Comparison of ENCODE assay signal across 7 cellular contexts in the genomic region with DNA sequence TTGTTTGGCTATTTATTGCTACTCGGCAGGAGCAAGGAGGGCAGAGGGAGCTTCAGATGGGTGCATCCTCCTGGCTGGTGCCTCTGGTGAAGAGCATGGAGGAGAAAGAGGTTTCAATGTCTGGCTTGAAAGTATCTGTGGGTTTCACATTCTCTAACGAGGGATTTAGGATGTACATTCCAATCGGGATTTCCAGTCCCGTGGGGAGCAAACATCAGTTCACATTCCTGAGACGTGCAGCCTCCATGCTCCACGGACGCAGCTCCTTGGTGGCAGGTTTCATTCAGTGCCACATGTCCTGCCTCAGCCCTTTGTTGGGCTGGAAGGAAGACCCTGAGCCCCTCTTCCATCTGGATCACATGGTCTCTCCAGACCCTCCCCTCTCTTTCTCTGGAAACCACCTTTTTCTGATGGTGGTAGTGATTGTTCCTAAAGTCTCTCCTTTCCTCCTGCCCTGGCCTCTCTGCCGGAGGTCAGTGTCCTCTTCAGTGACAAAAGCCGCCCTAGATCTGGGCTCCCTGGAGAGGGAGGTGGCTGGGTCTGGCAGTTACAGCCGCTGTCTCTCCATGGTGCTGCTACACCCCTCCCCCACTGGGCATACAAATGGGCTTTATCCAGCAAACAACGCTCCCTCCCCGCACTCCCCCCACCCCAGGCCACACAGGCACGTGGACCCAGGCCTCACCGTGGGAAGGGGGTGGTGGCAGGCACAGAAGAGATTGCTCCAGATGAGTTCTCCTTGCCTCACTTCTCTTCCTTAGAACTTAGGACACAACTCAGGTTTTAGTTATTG. TPM values are rescaled to one million over a fixed set of nuclear protein-coding genes. Genes with fewer than 3 reads are reported as not detected.
A peak's percentile ranks its signal among the peaks of the same experiment; 100 is the strongest.
DNase-seq lines count a peak whose midpoint lies in the region; TF ChIP-seq lines count a peak whose summit lies in the region.
"Had no signal": no experiment of that assay in that cellular context is flagged by ENCODE, and none has a peak within 500 bp of the region (broad histone marks: within the 10 kb centered on the region; RNA-seq: fewer than 3 reads in every experiment).

No MANE protein-coding gene starts in this region.

- DNase-seq in activated naive CD4-positive, alpha-beta T cell treated with anti-CD3 and anti-CD28 coated beads for 36 hours: no peak
- no peak for DNase-seq in activated naive CD4-positive, alpha-beta T cell treated with anti-CD3 and anti-CD28 coated beads, Interleukin-2, amount 10 ng/mL, durations not matched to agents 7 days and 5 days
- DNase-seq in hippocampal formation (lab: John Stamatoyannopoulos, UW) (peak; percentile 63 to 65), suprapubic skin (ENCODE audit: low spot score in 2 of 2) (no peak), erythroblast (lab: John Stamatoyannopoulos, UW) (no peak), kidney tubule cell (ENCODE audit: low spot score) (no peak)

- intact Hi-C loops in activated naive CD4-positive, alpha-beta T cell treated with anti-CD3 and anti-CD28 coated beads for 36 hours (cut with micrococcal nuclease): loop anchor here (1.0 kb wide), 2 partner anchors 25 to 259 kb away; a partner anchor contains a TSS

- WGBS in suprapubic skin: 29% methylated on average over 14 of the region's 14 CpGs

- no peak for TF ChIP-seq CTCF in suprapubic skin (IDR thresholded peaks at IDR 0.05)

- peak overlapping the region; percentile 32 for H3K4me3 ChIP-seq in suprapubic skin

- peaks cover 19% of the 10 kb centered on the region for H3K27me3 ChIP-seq in suprapubic skin

- H3K9me3 ChIP-seq in suprapubic skin: no peaks in the 10 kb centered on the region

- peak overlapping the region; percentile 55 for H3K4me3 Mint-ChIP-seq in activated naive CD4-positive, alpha-beta T cell treated with anti-CD3 and anti-CD28 coated beads for 36 hours
- H3K4me3 Mint-ChIP-seq in activated naive CD4-positive, alpha-beta T cell treated with anti-CD3 and anti-CD28 coated beads, Interleukin-2, amount 10 ng/mL, durations not matched to agents 7 days and 5 days: no peak overlapping the region

- CTCF ChIA-PET in activated naive CD4-positive, alpha-beta T cell treated with anti-CD3 and anti-CD28 coated beads for 36 hours (lab: Charles Lee): interaction anchor here (0.5 to 5.5 kb wide), 24 partner anchors 13 to 745 kb away, joined by 3 to 68 read pairs (median 4); a partner anchor contains a TSS
- CTCF ChIA-PET in activated naive CD4-positive, alpha-beta T cell treated with anti-CD3 and anti-CD28 coated beads, Interleukin-2, amount 10 ng/mL, durations not matched to agents 7 days and 5 days (lab: Charles Lee): interaction anchor here (0.6 to 4.0 kb wide), 29 partner anchors 9 to 745 kb away, joined by 3 to 49 read pairs (median 4); a partner anchor contains a TSS

- H3K9me3 Mint-ChIP-seq in activated naive CD4-positive, alpha-beta T cell treated with anti-CD3 and anti-CD28 coated beads for 36 hours: no peaks in the 10 kb centered on the region
- H3K9me3 Mint-ChIP-seq in activated naive CD4-positive, alpha-beta T cell treated with anti-CD3 and anti-CD28 coated beads, Interleukin-2, amount 10 ng/mL, durations not matched to agents 7 days and 5 days: no peaks in the 10 kb centered on the region

- no peak for TF ChIP-seq EP300 in suprapubic skin (IDR thresholded peaks at IDR 0.05)

- H3K27ac ChIP-seq in suprapubic skin: peak overlapping the region; percentile 70
- H3K27ac ChIP-seq: C4-2B had no signal

- no peaks in the 10 kb centered on the region for H3K36me3 ChIP-seq in suprapubic skin

- H3K27ac Mint-ChIP-seq in activated naive CD4-positive, alpha-beta T cell treated with anti-CD3 and anti-CD28 coated beads for 36 hours: no peak overlapping the region
- H3K27ac Mint-ChIP-seq in activated naive CD4-positive, alpha-beta T cell treated with anti-CD3 and anti-CD28 coated beads, Interleukin-2, amount 10 ng/mL, durations not matched to agents 7 days and 5 days: no peak overlapping the region

- H3K36me3 Mint-ChIP-seq in activated naive CD4-positive, alpha-beta T cell treated with anti-CD3 and anti-CD28 coated beads for 36 hours (ENCODE audit: low read depth): no peaks in the 10 kb centered on the region
- H3K36me3 Mint-ChIP-seq in activated naive CD4-positive, alpha-beta T cell treated with anti-CD3 and anti-CD28 coated beads, Interleukin-2, amount 10 ng/mL, durations not matched to agents 7 days and 5 days: no peaks in the 10 kb centered on the region

- peaks cover 19% of the 10 kb centered on the region for H3K27me3 Mint-ChIP-seq in activated naive CD4-positive, alpha-beta T cell treated with anti-CD3 and anti-CD28 coated beads for 36 hours (ENCODE audit: low read depth)
- H3K27me3 Mint-ChIP-seq in activated naive CD4-positive, alpha-beta T cell treated with anti-CD3 and anti-CD28 coated beads, Interleukin-2, amount 10 ng/mL, durations not matched to agents 7 days and 5 days: peaks cover 77% of the 10 kb centered on the region

- TF ChIP-seq POLR2A in suprapubic skin (IDR thresholded peaks at IDR 0.05) (no peak), erythroblast (IDR thresholded peaks at IDR 0.05; ENCODE audit: low read length) (no peak)

- H3K4me1 ChIP-seq in suprapubic skin: peaks cover 36% of the 10 kb centered on the region

- peaks cover 22% of the 10 kb centered on the region for H3K4me1 Mint-ChIP-seq in activated naive CD4-positive, alpha-beta T cell treated with anti-CD3 and anti-CD28 coated beads for 36 hours (ENCODE audit: low read depth)
- H3K4me1 Mint-ChIP-seq in activated naive CD4-positive, alpha-beta T cell treated with anti-CD3 and anti-CD28 coated beads, Interleukin-2, amount 10 ng/mL, durations not matched to agents 7 days and 5 days: peaks cover 21% of the 10 kb centered on the region

RNA-seq across cellular contexts. Expression of a gene that starts 0.8 kb away (rescaled TPM):
- not detected for total RNA-seq in activated naive CD4-positive, alpha-beta T cell treated with anti-CD3 and anti-CD28 coated beads for 36 hours
- total RNA-seq in suprapubic skin: 1 to 10 TPM in 2 of 4 donors, under 1 TPM in 2; 0.64 to 2.8 (median 1.1) TPM

RNA-seq across cellular contexts. Expression of a gene that starts 12.1 kb away (rescaled TPM):
- total RNA-seq in activated naive CD4-positive, alpha-beta T cell treated with anti-CD3 and anti-CD28 coated beads for 36 hours: 10 to 100 TPM; 71.2 to 75.7 TPM
- total RNA-seq in suprapubic skin: 100 to 1,000 TPM in 3 of 4 donors, 10 to 100 TPM in 1; 92.5 to 141 (median 125) TPM

RNA-seq across cellular contexts. Expression of a gene that starts 15.8 kb away (rescaled TPM):
- total RNA-seq in activated naive CD4-positive, alpha-beta T cell treated with anti-CD3 and anti-CD28 coated beads for 36 hours: under 1 TPM; 0.41 to 0.86 TPM
- 10 to 100 TPM in 1 of 4 donors, 1 to 10 TPM in 2, under 1 TPM in 1; 0.96 to 16.0 (median 1.5) TPM for total RNA-seq in suprapubic skin

RNA-seq across cellular contexts. Expression of a gene that starts 20.8 kb away (rescaled TPM):
- 100 to 1,000 TPM; 201 to 202 TPM for total RNA-seq in activated naive CD4-positive, alpha-beta T cell treated with anti-CD3 and anti-CD28 coated beads for 36 hours
- total RNA-seq in suprapubic skin: 10 to 100 TPM in 3 of 4 donors, 1 to 10 TPM in 1; 7.5 to 17.6 (median 13.7) TPM

RNA-seq across cellular contexts. Expression of a gene that starts 25.6 kb away (rescaled TPM):
- 1 to 10 TPM in 1 of 2 experiments, under 1 TPM in 1; 0.84 to 1.0 TPM for total RNA-seq in activated naive CD4-positive, alpha-beta T cell treated with anti-CD3 and anti-CD28 coated beads for 36 hours
- total RNA-seq in suprapubic skin: 10 to 100 TPM; 15.8 to 37.4 (median 28.1) TPM

Comparison
In these comparisons a context has a peak if more than half of its experiments do, and no peak if none do; other contexts are left out.
1. DNase-seq: peak in hippocampal formation (2 of 2); none in activated naive CD4-positive, alpha-beta T cell treated with anti-CD3 and anti-CD28 coated beads for 36 hours (single experiment), activated naive CD4-positive, alpha-beta T cell treated with anti-CD3 and anti-CD28 coated beads, Interleukin-2, amount 10 ng/mL, durations not matched to agents 7 days and 5 days (single experiment), suprapubic skin (0 of 2), erythroblast (0 of 2) and kidney tubule cell (single experiment).